ENCODE assay signal across 7 cellular contexts in the genomic region with DNA sequence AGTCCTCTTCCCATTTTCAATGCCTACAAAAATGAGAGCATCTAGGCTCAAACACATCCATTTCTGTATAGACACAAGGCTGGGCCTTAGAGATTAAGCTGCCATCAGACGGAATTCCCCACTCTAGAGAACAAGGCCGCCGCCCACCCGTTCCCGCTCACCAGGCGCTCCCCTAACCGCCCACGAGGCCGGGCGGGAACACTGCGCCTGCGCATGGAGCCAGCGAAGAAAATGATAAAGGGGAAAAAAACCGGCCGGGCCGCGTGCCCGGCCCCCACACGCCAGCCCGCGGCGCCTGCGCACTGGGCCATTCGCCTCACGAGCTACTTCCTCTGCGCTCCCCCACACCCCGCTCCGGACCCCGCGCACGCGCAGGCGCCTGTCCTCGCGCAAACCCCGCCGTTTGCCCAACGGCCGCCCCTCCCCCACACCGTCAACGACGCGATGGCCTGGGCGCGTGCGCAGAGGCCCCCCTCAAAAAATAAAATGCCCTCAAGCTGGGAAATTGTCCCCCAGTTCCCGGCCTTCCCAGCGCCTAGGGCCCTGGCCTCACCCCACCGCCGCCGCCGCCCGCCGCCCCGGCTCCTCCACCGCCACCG. TPM values are rescaled to one million over a fixed set of nuclear protein-coding genes. Genes with fewer than 3 reads are reported as not detected.
A peak's percentile ranks its signal among the peaks of the same experiment; 100 is the strongest.
DNase-seq lines count a peak whose midpoint lies in the region; ATAC-seq, FAIRE-seq and TF ChIP-seq lines count a peak whose summit lies in the region.

No MANE protein-coding gene starts in this region.

- no peak for FAIRE-seq in kidney (lab: Jason Lieb, UNC)

- H3K4me1 ChIP-seq in kidney (ENCODE audit: control insufficient read depth in 1 of 2, insufficient read depth in 1 of 2, low read depth in 1 of 2, low read length in 2 of 2): peaks cover 15 to 31% of the 10 kb centered on the region in 2 donors

- H3K9me3 ChIP-seq in kidney (ENCODE audit: control insufficient read depth in 1 of 2, low read length in 2 of 2): no peaks in the 10 kb centered on the region

- H3K9ac ChIP-seq in kidney (ENCODE audit: low read length in 2 of 2): peak overlapping the region; percentile 9 to 72

- H3K27ac ChIP-seq in kidney (ENCODE audit: low read depth in 2 of 2, low read length in 2 of 2): peak overlapping the region; percentile 100

- TF ChIP-seq POLR2A in GM18505 (IDR thresholded peaks at IDR 0.05; ENCODE audit: borderline replicate concordance, extremely low read depth, insufficient read depth, insufficient read length): peak; percentile 46

- intact Hi-C loops in kidney (cut with DNase I): no loop called here

- peak; percentile 41 for ATAC-seq in GM18505 (IDR thresholded peaks at IDR 0.05; ENCODE audit: unreplicated experiment)
- ATAC-seq in HG03439 (IDR thresholded peaks at IDR 0.05; ENCODE audit: unreplicated experiment): peak; percentile 20

- DNase-seq in NCI-H510A (lab: John Stamatoyannopoulos, UW) (peak; percentile 87), cerebellar cortex (ENCODE audit: low spot score) (peak; percentile 89), kidney (peak; percentile 99)
- peak; percentile 97 for DNase-seq in activated CD4-positive, alpha-beta T cell treated with anti-CD3 and anti-CD28 coated beads for 1 hour
- DNase-seq in stimulated activated CD4-positive, alpha-beta T cell treated with anti-CD3 and anti-CD28 coated beads, Interleukin-12 subunit alpha, Interleukin-12 subunit beta, amount 100 ng/mL, for 48 hours (ENCODE audit: low read depth in 2 of 3, low spot score in 1 of 3): peak; percentile 97 to 99 (median 97)

- no peak for TF ChIP-seq CTCF in kidney (IDR thresholded peaks at IDR 0.05; ENCODE audit: borderline replicate concordance, extremely low read depth, insufficient read depth)

- peaks cover 29 to 34% of the 10 kb centered on the region in 2 donors for H3K36me3 ChIP-seq in kidney (ENCODE audit: control insufficient read depth in 1 of 2, insufficient read depth in 2 of 2, low read length in 2 of 2)

- peak overlapping the region; percentile 80 to 82 for H3K4me3 ChIP-seq in kidney (ENCODE audit: low read length in 2 of 2)

RNA-seq across cellular contexts. Expression of a gene that starts 0.5 kb away (rescaled TPM):
- total RNA-seq in kidney: 278 TPM
- 168 TPM for polyA plus RNA-seq in kidney (ENCODE audit: insufficient read depth, low read depth, low replicate concordance)

RNA-seq across cellular contexts. Expression of a gene that starts 17.7 kb away (rescaled TPM):
- total RNA-seq in kidney: 167 TPM
- polyA plus RNA-seq in kidney (ENCODE audit: insufficient read depth, low read depth, low replicate concordance): 534 TPM

RNA-seq across cellular contexts. Expression of a gene that starts 28.8 kb away (rescaled TPM):
- 13.0 TPM for total RNA-seq in kidney
- 9.5 TPM for polyA plus RNA-seq in kidney (ENCODE audit: insufficient read depth, low read depth, low replicate concordance)

RNA-seq across cellular contexts. Expression of a gene that starts 36.5 kb away (rescaled TPM):
- 12.2 TPM for total RNA-seq in kidney
- 1.2 TPM for polyA plus RNA-seq in kidney (ENCODE audit: insufficient read depth, low read depth, low replicate concordance)

RNA-seq across cellular contexts. Expression of a gene that starts 50.2 kb away (rescaled TPM):
- 36.0 TPM for total RNA-seq in kidney
- 56.9 TPM for polyA plus RNA-seq in kidney (ENCODE audit: insufficient read depth, low read depth, low replicate concordance)

Comparison
In these comparisons a context has a peak if more than half of its experiments do, and no peak if none do; other contexts are left out.
1. Peak in every context shown above with its lines: DNase-seq, ATAC-seq, H3K4me3 ChIP-seq and H3K27ac ChIP-seq.